ENCODE assay signal across 16 cellular contexts in the genomic region with DNA sequence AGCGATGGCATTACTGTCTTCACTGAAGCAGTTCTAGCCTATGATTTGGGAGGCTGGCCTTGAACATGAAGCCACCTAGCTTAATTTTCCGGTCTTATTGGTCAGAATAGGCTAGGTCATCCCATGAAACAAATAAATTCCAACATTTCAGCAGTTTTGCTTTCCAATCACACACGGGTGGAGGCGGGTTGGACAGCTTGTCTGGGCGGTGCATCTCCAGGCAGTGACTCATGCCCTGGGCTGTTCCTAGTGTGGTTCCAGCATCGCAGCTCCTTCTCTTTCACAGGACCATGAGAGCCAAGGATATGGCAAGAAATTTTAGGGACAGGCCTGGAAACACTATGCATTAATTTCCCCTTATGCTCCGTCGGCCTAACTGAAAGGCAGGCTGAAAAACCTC.
DNase-seq lines count a peak whose midpoint lies in the region; ATAC-seq and TF ChIP-seq lines count a peak whose summit lies in the region.
"Had no signal": no experiment of that assay in that cellular context is flagged by ENCODE, and none has a peak within 500 bp of the region (broad histone marks: within the 10 kb centered on the region; RNA-seq: fewer than 3 reads in every experiment).

No MANE protein-coding gene starts in this region.

- POLR2A ChIA-PET in Caco-2 (lab: Charles Lee): no interaction called here

- no peak for ATAC-seq in HG03565 (IDR thresholded peaks at IDR 0.05; ENCODE audit: unreplicated experiment)
- ATAC-seq: gastrocnemius medialis had no signal

- H3K27me3 Mint-ChIP-seq in Caco-2 (ENCODE audit: insufficient read depth, unreplicated experiment): no peaks in the 10 kb centered on the region

- H3K9me3 Mint-ChIP-seq in Caco-2 (ENCODE audit: unreplicated experiment): no peaks in the 10 kb centered on the region

- no peak overlapping the region for H3K27ac Mint-ChIP-seq in Caco-2 (ENCODE audit: unreplicated experiment)
- H3K27ac Mint-ChIP-seq: activated CD4-positive, alpha-beta memory T cell treated with anti-CD3 and anti-CD28 coated beads for 36 hours; CD8-positive, alpha-beta memory T cell; nephron; T-helper 1 cell treated with Interleukin-12 subunit alpha and Interleukin-12 subunit beta and Interleukin-4 antibody, amounts not matched to agents 30 μg/mL and 1 μg/mL, for 36 hours had no signal

- TF ChIP-seq CTCF in Caco-2 (IDR thresholded peaks at IDR 0.05; ENCODE audit: insufficient read depth in 1 of 2, low read depth in 1 of 2, low read length in 1 of 2, severe bottlenecking in 1 of 2, unreplicated experiment in 1 of 2): no peak

- no peaks in the 10 kb centered on the region for H3K27me3 ChIP-seq in Caco-2 (replicated peaks; ENCODE audit: control insufficient read depth, insufficient read depth, low read length)
- H3K27me3 ChIP-seq: gastrocnemius medialis had no signal

- no peaks in the 10 kb centered on the region for H3K4me1 ChIP-seq in Caco-2
- H3K4me1 ChIP-seq: gastrocnemius medialis had no signal

- intact Hi-C loops in Caco-2 (cut with micrococcal nuclease; ENCODE audit: unreplicated experiment): no loop called here

- no peak overlapping the region for H3K4me3 Mint-ChIP-seq in Caco-2 (ENCODE audit: unreplicated experiment)
- H3K4me3 Mint-ChIP-seq: activated CD4-positive, alpha-beta memory T cell treated with anti-CD3 and anti-CD28 coated beads for 36 hours; CD8-positive, alpha-beta memory T cell; nephron; T-helper 1 cell treated with Interleukin-12 subunit alpha and Interleukin-12 subunit beta and Interleukin-4 antibody, amounts not matched to agents 30 μg/mL and 1 μg/mL, for 36 hours had no signal

- H3K36me3 Mint-ChIP-seq in Caco-2 (ENCODE audit: insufficient read depth, unreplicated experiment): no peaks in the 10 kb centered on the region
- H3K36me3 Mint-ChIP-seq: activated CD4-positive, alpha-beta memory T cell treated with anti-CD3 and anti-CD28 coated beads for 36 hours had no signal

- DNase-seq in HPDE6-E6E7 (ENCODE audit: extremely low spot score) (peak; percentile 63), astrocyte of the hippocampus (ENCODE audit: low read depth, low spot score) (peak; percentile 78), glomerular visceral epithelial cell (ENCODE audit: extremely low spot score) (peak; percentile 24), stromal cell of bone marrow (ENCODE audit: low read depth) (peak; percentile 67), Caco-2 (no peak), pons (ENCODE audit: low spot score) (no peak)
- DNase-seq: activated CD4-positive, alpha-beta memory T cell treated with anti-CD3 and anti-CD28 coated beads for 36 hours; activated effector memory CD4-positive, alpha-beta T cell treated with anti-CD3 and anti-CD28 coated beads, Interleukin-2, amount 50 U/mL, for 16 hours; CD8-positive, alpha-beta memory T cell; gastrocnemius medialis; NCI-H1092 treated with DMSO at 0.1 percent for 48 hours; NCI-H446 treated with DMSO at 0.1 percent for 48 hours had no signal

- no peaks in the 10 kb centered on the region; the same call in 1 of the 2 replicates for H3K9me3 ChIP-seq in Caco-2
- H3K9me3 ChIP-seq: gastrocnemius medialis had no signal

- CTCF ChIA-PET in Caco-2 (lab: Charles Lee): interaction anchor here (0.6 kb wide), 1 partner anchor 27 kb away, joined by 3 read pairs; no protein-coding TSS in a partner anchor

- H3K4me1 Mint-ChIP-seq in Caco-2 (ENCODE audit: low read depth, unreplicated experiment): no peaks in the 10 kb centered on the region
- H3K4me1 Mint-ChIP-seq: CD8-positive, alpha-beta memory T cell; nephron had no signal

- BruUV-seq in Caco-2 (replicated peaks; lab: Mats Ljungman, UMichigan): no TSS peak

- no peak overlapping the region for H3K4me3 ChIP-seq in Caco-2 (ENCODE audit: low read depth, low read length)
- H3K4me3 ChIP-seq: gastrocnemius medialis, skin epidermis had no signal

- no peaks in the 10 kb centered on the region for H3K36me3 ChIP-seq in Caco-2 (ENCODE audit: control insufficient read depth, insufficient read depth, low read length)
- H3K36me3 ChIP-seq: gastrocnemius medialis had no signal

Comparison
In these comparisons a context has a peak if more than half of its experiments do, and no peak if none do; other contexts are left out.
1. DNase-seq: peak in HPDE6-E6E7 (single experiment), astrocyte of the hippocampus (single experiment), glomerular visceral epithelial cell (single experiment) and stromal cell of bone marrow (single experiment); none in Caco-2 (0 of 2) and pons (single experiment).